ENCODE assay signal across 24 cellular contexts in the genomic region with DNA sequence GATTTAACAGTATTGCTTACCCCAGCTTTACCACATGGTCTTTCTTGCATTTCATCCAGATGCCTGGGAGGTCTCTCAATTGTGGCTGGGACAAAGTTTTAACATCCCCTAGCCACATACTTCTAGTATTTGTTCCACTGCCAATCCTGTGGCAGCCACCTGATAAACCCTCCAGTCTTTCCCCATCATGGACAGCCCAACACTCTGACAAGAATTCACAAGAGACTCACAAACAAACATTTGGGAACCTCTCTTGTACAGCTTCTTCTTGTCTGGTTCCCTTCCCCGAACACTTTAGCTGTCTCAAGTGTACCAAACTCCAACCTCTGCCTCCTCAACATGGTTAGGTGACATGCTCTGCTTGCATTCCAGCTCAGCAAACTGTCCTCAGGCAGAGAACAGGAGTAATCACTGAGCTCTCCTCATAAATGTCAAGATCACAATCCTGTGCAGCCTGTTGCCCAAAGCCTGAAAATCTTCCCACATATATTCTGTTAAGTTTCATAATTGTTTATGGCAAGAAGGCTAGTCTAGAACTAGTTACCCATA. TPM values are rescaled to one million over a fixed set of nuclear protein-coding genes. Genes with fewer than 3 reads are reported as not detected.
DNase-seq lines count a peak whose midpoint lies in the region; ATAC-seq, FAIRE-seq and TF ChIP-seq lines count a peak whose summit lies in the region.
"Had no signal": no experiment of that assay in that cellular context is flagged by ENCODE, and none has a peak within 500 bp of the region (broad histone marks: within the 10 kb centered on the region; RNA-seq: fewer than 3 reads in every experiment).

No MANE protein-coding gene starts in this region.

- no peaks in the 10 kb centered on the region for H3K9me3 ChIP-seq in right cardiac atrium (ENCODE audit: control insufficient read depth, low read length)
- H3K9me3 ChIP-seq: SJSA1 had no signal

- peaks cover 22 to 36% of the 10 kb centered on the region in 2 donors for H3K36me3 Mint-ChIP-seq in stimulated activated naive B cell treated with anti-CD40 and anti-IgM and Interleukin-4, amounts not matched to agents 10 μg/mL and 1 μg/mL and 100 μg/mL, for 72 hours
- H3K36me3 Mint-ChIP-seq: IgD-negative memory B cell had no signal

- no peaks in the 10 kb centered on the region for H3K4me1 ChIP-seq in right cardiac atrium (ENCODE audit: control insufficient read depth, insufficient read depth, low read length)
- H3K4me1 ChIP-seq: BLaER1, SJSA1 had no signal

- no peak overlapping the region for H3K4me3 ChIP-seq in right cardiac atrium (ENCODE audit: low read length)
- H3K4me3 ChIP-seq: BLaER1, SJSA1 had no signal

- no peak for DNase-seq in Right ventricle myocardium inferior (ENCODE audit: missing footprints)
- DNase-seq in Right ventricle myocardium superior: no peak
- no peak for DNase-seq in H54 (ENCODE audit: insufficient read length, low spot score)
- DNase-seq in right cardiac atrium: no peak
- no peak for DNase-seq in stimulated activated naive B cell treated with anti-CD40 and anti-IgM and Interleukin-4, amounts not matched to agents 10 μg/mL and 1 μg/mL and 100 μg/mL, for 72 hours
- no peak for DNase-seq in GM13976 (ENCODE audit: low spot score)
- DNase-seq: CD4-positive, CD25-positive, alpha-beta regulatory T cell; H7; MV-4-11; NCI-H1105; NCI-H1436 treated with DMSO at 0.1 percent for 48 hours; NCI-H187 treated with DMSO at 0.1 percent for 48 hours; NCI-H446; NCI-H524 treated with DMSO at 0.1 percent for 48 hours; NCI-H82; NK-92 treated with Interleukin-12 subunit alpha and Interleukin-12 subunit beta, amount 100 ng/mL, for 24 hours; PC-3 had no signal

- no peaks in the 10 kb centered on the region for H3K27me3 ChIP-seq in right cardiac atrium (ENCODE audit: control insufficient read depth, insufficient read depth)
- H3K27me3 ChIP-seq: BLaER1 had no signal

- TF ChIP-seq POLR2A in H54 (IDR thresholded peaks at IDR 0.05; ENCODE audit: low read depth, low read length): no peak

- H3K27ac Mint-ChIP-seq in stimulated activated naive B cell treated with anti-CD40 and anti-IgM and Interleukin-4, amounts not matched to agents 10 μg/mL and 1 μg/mL and 100 μg/mL, for 72 hours: peak overlapping the region; percentile 20
- H3K27ac Mint-ChIP-seq: CD4-positive, CD25-positive, alpha-beta regulatory T cell; IgD-negative memory B cell had no signal

- no peak overlapping the region for H3K4me3 Mint-ChIP-seq in stimulated activated naive B cell treated with anti-CD40 and anti-IgM and Interleukin-4, amounts not matched to agents 10 μg/mL and 1 μg/mL and 100 μg/mL, for 72 hours
- H3K4me3 Mint-ChIP-seq: CD4-positive, CD25-positive, alpha-beta regulatory T cell had no signal

- in situ Hi-C loops in GM13976 (cut with MboI; ENCODE audit: low sequenced_read_pairs, unreplicated experiment): no loop called here

- no peak for TF ChIP-seq CTCF in GM13976 (IDR thresholded peaks at IDR 0.05; ENCODE audit: borderline replicate concordance, control extremely low read depth, extremely low read depth, insufficient read depth, missing control alignments)

- WGBS in right cardiac atrium: 47% methylated on average over 1 of the region's 1 CpG

- H3K27ac ChIP-seq in right cardiac atrium (ENCODE audit: low read length): peak overlapping the region; percentile 6
- H3K27ac ChIP-seq: BLaER1, KMS-11, SJSA1 had no signal

- peak; percentile 70 for FAIRE-seq in H54 (lab: Jason Lieb, UNC)
- FAIRE-seq: D721Med had no signal

- no peaks in the 10 kb centered on the region for H3K9me3 Mint-ChIP-seq in stimulated activated naive B cell treated with anti-CD40 and anti-IgM and Interleukin-4, amounts not matched to agents 10 μg/mL and 1 μg/mL and 100 μg/mL, for 72 hours
- H3K9me3 Mint-ChIP-seq: CD4-positive, CD25-positive, alpha-beta regulatory T cell; IgD-negative memory B cell had no signal

- no peaks in the 10 kb centered on the region for H3K27me3 Mint-ChIP-seq in stimulated activated naive B cell treated with anti-CD40 and anti-IgM and Interleukin-4, amounts not matched to agents 10 μg/mL and 1 μg/mL and 100 μg/mL, for 72 hours
- H3K27me3 Mint-ChIP-seq: CD4-positive, CD25-positive, alpha-beta regulatory T cell; IgD-negative memory B cell had no signal

- peak; percentile 50 for ATAC-seq in Right ventricle myocardium inferior
- no peak for ATAC-seq in Right ventricle myocardium superior (ENCODE audit: poor library complexity)
- ATAC-seq in right cardiac atrium: peak in 1 of 2 donors; percentile 47
- ATAC-seq in stimulated activated naive B cell treated with anti-CD40 and anti-IgM and Interleukin-4, amounts not matched to agents 10 μg/mL and 1 μg/mL and 100 μg/mL, for 72 hours (replicated peaks): no peak
- ATAC-seq in HG03520 (IDR thresholded peaks at IDR 0.05; ENCODE audit: unreplicated experiment): no peak
- no peak for ATAC-seq in HG03354 (IDR thresholded peaks at IDR 0.05; ENCODE audit: poor library complexity, severe bottlenecking, unreplicated experiment)
- ATAC-seq: PC-3 had no signal

- intact Hi-C loops in Right ventricle myocardium inferior (cut with DNase I): no loop called here
- intact Hi-C loops in Right ventricle myocardium superior (cut with DNase I): no loop called here
- intact Hi-C loops in right cardiac atrium (cut with DNase I): no loop called here

- H3K4me1 Mint-ChIP-seq in stimulated activated naive B cell treated with anti-CD40 and anti-IgM and Interleukin-4, amounts not matched to agents 10 μg/mL and 1 μg/mL and 100 μg/mL, for 72 hours: peaks cover 19 to 68% of the 10 kb centered on the region in 2 donors

RNA-seq across cellular contexts. Expression of a gene that starts 59.7 kb away (rescaled TPM):
- total RNA-seq in Right ventricle myocardium inferior (21.6 TPM), Right ventricle myocardium superior (20.3 TPM), right cardiac atrium (10 to 100 TPM; 18.2 to 26.8 (median 22.8) TPM)
- polyA plus RNA-seq in right cardiac atrium: 9.8 TPM
